8 cellular contexts compared by ENCODE assay signal in the genomic region with DNA sequence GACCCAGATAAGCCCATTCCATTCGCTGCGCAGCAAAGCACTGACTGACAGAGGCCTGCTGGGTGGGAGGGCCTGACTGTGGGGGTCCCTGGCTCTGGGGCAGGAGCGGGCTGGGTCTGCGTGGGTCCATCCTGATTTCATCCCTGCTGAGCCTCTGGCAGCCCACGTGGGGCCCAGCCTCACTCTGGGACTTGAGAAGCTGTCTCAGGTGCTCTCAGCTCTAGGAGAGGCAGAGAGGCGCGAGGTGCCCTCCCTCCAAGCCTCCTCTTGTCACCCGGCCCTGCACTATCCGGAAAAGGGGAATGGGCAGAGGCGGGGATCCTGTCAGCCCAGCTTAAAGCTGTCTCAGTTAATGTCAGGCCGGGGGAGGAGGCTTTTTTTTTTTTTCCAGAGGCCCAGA. TPM values are rescaled to one million over a fixed set of nuclear protein-coding genes. Genes with fewer than 3 reads are reported as not detected.
A peak's percentile ranks its signal among the peaks of the same experiment; 100 is the strongest.
DNase-seq lines count a peak whose midpoint lies in the region; FAIRE-seq and TF ChIP-seq lines count a peak whose summit lies in the region.

No MANE protein-coding gene starts in this region.

- no peaks in the 10 kb centered on the region for H3K27me3 ChIP-seq in HAP-1 (ENCODE audit: low read depth)
- no peaks in the 10 kb centered on the region for H3K27me3 ChIP-seq in mesendoderm (ENCODE audit: insufficient read depth, low read length, poor library complexity)
- no peaks in the 10 kb centered on the region for H3K27me3 ChIP-seq in small intestine (ENCODE audit: control insufficient read depth in 2 of 2, insufficient read depth in 2 of 2, low read length in 2 of 2)

- H3K4me2 ChIP-seq in mesendoderm (ENCODE audit: low read length) = no peak overlapping the region

- H4K8ac ChIP-seq in mesendoderm (ENCODE audit: low read depth, low read length) = no peak overlapping the region

- peaks cover 5% of the 10 kb centered on the region for H3K4me1 ChIP-seq in HAP-1
- no peaks in the 10 kb centered on the region for H3K4me1 ChIP-seq in mesendoderm (ENCODE audit: control insufficient read depth, low read depth, low read length)
- H3K4me1 ChIP-seq in small intestine (ENCODE audit: control insufficient read depth in 2 of 2, insufficient read depth in 1 of 2, low read depth in 1 of 2, low read length in 1 of 2) = peaks cover 3 to 8% of the 10 kb centered on the region in 2 donors

- DNase-seq in HAP-1 (ENCODE audit: low spot score in 2 of 2) (no peak), astrocyte of the cerebellum (ENCODE audit: low read depth) (no peak), mesendoderm (no peak), foreskin melanocyte (no peak), medulla oblongata (ENCODE audit: extremely low spot score) (no peak), small intestine (no peak), amniotic stem cell (lab: John Stamatoyannopoulos, UW) (no peak)

- H3K36me3 ChIP-seq in HAP-1 (replicated peaks) (peaks cover 2% of the 10 kb centered on the region), mesendoderm (ENCODE audit: control insufficient read depth, insufficient read depth, low read length) (no peaks in the 10 kb centered on the region), small intestine (ENCODE audit: control insufficient read depth in 2 of 2, insufficient read depth in 2 of 2, low read length in 2 of 2) (no peaks in the 10 kb centered on the region)

- H3K9ac ChIP-seq in mesendoderm (ENCODE audit: low read length) = peak overlapping the region; percentile 64

- H3K18ac ChIP-seq in mesendoderm (ENCODE audit: low read length) = no peak overlapping the region

- no peaks in the 10 kb centered on the region for H3K9me3 ChIP-seq in HAP-1
- no peaks in the 10 kb centered on the region for H3K9me3 ChIP-seq in small intestine (ENCODE audit: control insufficient read depth, low read depth)

- H2BK120ac ChIP-seq in mesendoderm (ENCODE audit: low read depth, low read length) = no peak overlapping the region

- WGBS in mesendoderm (ENCODE audit: extremely low coverage, insufficient coverage, low lambda C conversion rate) = no CpG with 5 or more reads among the region's 11 CpGs
- WGBS in small intestine, 3 donors = 58 to 61% (median 58%) methylated on average over 11 of the region's 11 CpGs

- H3K79me2 ChIP-seq in mesendoderm (ENCODE audit: control insufficient read depth, insufficient read depth, low read length) = no peaks in the 10 kb centered on the region

- no peak overlapping the region for H4K5ac ChIP-seq in mesendoderm (ENCODE audit: low read length)

- H2BK5ac ChIP-seq in mesendoderm (ENCODE audit: low read length) = no peak overlapping the region

- H3K23ac ChIP-seq in mesendoderm (ENCODE audit: low read length) = no peak overlapping the region

- no peak overlapping the region for H2AK5ac ChIP-seq in mesendoderm (ENCODE audit: low read length)

- H3K27ac ChIP-seq in 22Rv1 = peak overlapping the region; percentile 27; the same call in 1 of the 2 replicates
- H3K27ac ChIP-seq in mesendoderm (ENCODE audit: low read depth, low read length) = no peak overlapping the region
- H3K27ac ChIP-seq in small intestine (ENCODE audit: low read depth in 1 of 2, low read length in 1 of 2) = no peak overlapping the region

- in situ Hi-C loops in HAP-1 (cut with MboI; ENCODE audit: low sequenced_read_pairs) (no loop called here), astrocyte of the cerebellum (cut with HindIII; ENCODE audit: low sequenced_read_pairs) (no loop called here)

- H3K56ac ChIP-seq in mesendoderm (ENCODE audit: low read length) = no peak overlapping the region

- H3K4ac ChIP-seq in mesendoderm (ENCODE audit: low read depth, low read length) = no peak overlapping the region

- peak overlapping the region; percentile 45 for H3K4me3 ChIP-seq in HAP-1
- H3K4me3 ChIP-seq in astrocyte of the cerebellum (ENCODE audit: low read depth, low read length) = peak overlapping the region; percentile 51
- no peak overlapping the region for H3K4me3 ChIP-seq in mesendoderm (ENCODE audit: low read length)
- H3K4me3 ChIP-seq in small intestine (ENCODE audit: low read depth in 1 of 2, low read length in 2 of 2) = no peak overlapping the region

- no peak for TF ChIP-seq CTCF in 22Rv1 (IDR thresholded peaks at IDR 0.05)
- no peak for TF ChIP-seq CTCF in astrocyte of the cerebellum (IDR thresholded peaks at IDR 0.05; ENCODE audit: low read depth, low read length, missing control alignments)

- no peaks in the 10 kb centered on the region for H3K79me1 ChIP-seq in mesendoderm (ENCODE audit: low read length)

- no peak for FAIRE-seq in small intestine (lab: Jason Lieb, UNC)

- no peak overlapping the region for H2BK15ac ChIP-seq in mesendoderm (replicated peaks; ENCODE audit: low read depth)

RNA-seq across cellular contexts. Expression of a gene that starts 0.9 kb away (rescaled TPM):
- polyA plus RNA-seq in mesendoderm (2013, experiment 1 of 2) = 1.4 TPM
- polyA plus RNA-seq in mesendoderm (2013, experiment 2 of 2) = 1.2 TPM
- polyA plus RNA-seq in small intestine = 1 to 10 TPM; 2.5 to 6.6 (median 4.1) TPM

RNA-seq across cellular contexts. Expression of a gene that starts 9.7 kb away (rescaled TPM):
- 5.2 TPM for polyA plus RNA-seq in mesendoderm (2013, experiment 1 of 2)
- polyA plus RNA-seq in mesendoderm (2013, experiment 2 of 2) = 4.9 TPM
- 10 to 100 TPM; 26.6 to 30.3 (median 28.2) TPM for polyA plus RNA-seq in small intestine

RNA-seq across cellular contexts. Expression of a gene that starts 15.1 kb away (rescaled TPM):
- 118 TPM for polyA plus RNA-seq in mesendoderm (2013, experiment 1 of 2)
- polyA plus RNA-seq in mesendoderm (2013, experiment 2 of 2) = 115 TPM
- polyA plus RNA-seq in small intestine = 100 to 1,000 TPM; 268 to 434 (median 395) TPM

Comparison
In these comparisons a context has a peak if more than half of its experiments do, and no peak if none do; other contexts are left out.
1. H3K4me3 ChIP-seq: peak in HAP-1 (single experiment) and astrocyte of the cerebellum (single experiment); none in mesendoderm (single experiment) and small intestine (0 of 2).